20 cellular contexts compared by ENCODE assay signal in genomic region chr12:25058012-25058411, GRCh38.
DNase-seq lines count a peak whose midpoint lies in the region; ATAC-seq, FAIRE-seq and TF ChIP-seq lines count a peak whose summit lies in the region.
"Had no signal": no experiment of that assay in that cellular context is flagged by ENCODE, and none has a peak within 500 bp of the region (broad histone marks: within the 10 kb centered on the region; RNA-seq: fewer than 3 reads in every experiment).

No MANE protein-coding gene starts in this region.

- CTCF ChIA-PET in CD8-positive, alpha-beta memory T cell (lab: Charles Lee): no interaction called here
- CTCF ChIA-PET in naive thymus-derived CD4-positive, alpha-beta T cell (lab: Charles Lee): no interaction called here

- ATAC-seq in naive thymus-derived CD4-positive, alpha-beta T cell: no peak
- no peak for ATAC-seq in GM19463 (IDR thresholded peaks at IDR 0.05; ENCODE audit: unreplicated experiment)
- ATAC-seq: HCT116, Panc1 had no signal

- H3K9me3 ChIP-seq in CD8-positive, alpha-beta memory T cell (ENCODE audit: low read length): no peaks in the 10 kb centered on the region
- H3K9me3 ChIP-seq in SU-DHL-6 (ENCODE audit: insufficient read depth, low read length): no peaks in the 10 kb centered on the region
- no peaks in the 10 kb centered on the region for H3K9me3 ChIP-seq in naive thymus-derived CD4-positive, alpha-beta T cell (ENCODE audit: control insufficient read depth in 2 of 3, low read length in 3 of 3)
- H3K9me3 ChIP-seq: esophagus squamous epithelium had no signal

- H3K27me3 ChIP-seq in CD8-positive, alpha-beta memory T cell (ENCODE audit: insufficient read depth, low read length, poor library complexity, severe bottlenecking): no peaks in the 10 kb centered on the region
- no peaks in the 10 kb centered on the region for H3K27me3 ChIP-seq in SU-DHL-6 (ENCODE audit: low read length)
- no peaks in the 10 kb centered on the region for H3K27me3 ChIP-seq in naive thymus-derived CD4-positive, alpha-beta T cell (ENCODE audit: control insufficient read depth in 2 of 2, insufficient read depth in 2 of 2, low read length in 2 of 2)
- H3K27me3 ChIP-seq: esophagus squamous epithelium had no signal

- H3K36me3 Mint-ChIP-seq in CD8-positive, alpha-beta memory T cell: peaks cover 0 to 26% (median 8%) of the 10 kb centered on the region in 3 donors
- H3K36me3 Mint-ChIP-seq in naive thymus-derived CD4-positive, alpha-beta T cell: peaks cover 0 to 22% (median 10%) of the 10 kb centered on the region in 5 donors

- no peak overlapping the region for H3K27ac ChIP-seq in CD8-positive, alpha-beta memory T cell (ENCODE audit: low read depth, low read length)
- H3K27ac ChIP-seq in SU-DHL-6 (ENCODE audit: low read depth, low read length): peak overlapping the region; percentile 99
- no peak overlapping the region for H3K27ac ChIP-seq in naive thymus-derived CD4-positive, alpha-beta T cell (ENCODE audit: low read depth, low read length)
- H3K27ac ChIP-seq: esophagus squamous epithelium had no signal

- H3K9me2 ChIP-seq in SU-DHL-6 (replicated peaks; ENCODE audit: insufficient read depth, low read length): no peaks in the 10 kb centered on the region

- H3K4me3 ChIP-seq in CD8-positive, alpha-beta memory T cell (ENCODE audit: low read length): no peak overlapping the region
- H3K4me3 ChIP-seq in SU-DHL-6 (ENCODE audit: insufficient read depth, low read length, poor library complexity, severe bottlenecking): peak overlapping the region; percentile 96
- peak overlapping the region; percentile 6 for H3K4me3 ChIP-seq in naive thymus-derived CD4-positive, alpha-beta T cell (ENCODE audit: low read length)
- H3K4me3 ChIP-seq: esophagus squamous epithelium had no signal

- H4K20me1 ChIP-seq in SU-DHL-6 (ENCODE audit: low read depth, low read length): peaks cover 33% of the 10 kb centered on the region

- H3K9ac ChIP-seq in SU-DHL-6 (ENCODE audit: low read length): peak overlapping the region; percentile 83

- no peaks in the 10 kb centered on the region for H3K27me3 Mint-ChIP-seq in CD8-positive, alpha-beta memory T cell
- H3K27me3 Mint-ChIP-seq in naive thymus-derived CD4-positive, alpha-beta T cell: no peaks in the 10 kb centered on the region

- intact Hi-C loops in naive thymus-derived CD4-positive, alpha-beta T cell (cut with micrococcal nuclease): no loop called here

- peak overlapping the region; percentile 13 to 70 (median 65) for H3K4me3 Mint-ChIP-seq in CD8-positive, alpha-beta memory T cell
- H3K4me3 Mint-ChIP-seq in naive thymus-derived CD4-positive, alpha-beta T cell: peak overlapping the region; percentile 2 to 90 (median 62)
- H3K4me3 Mint-ChIP-seq: nephron progenitor cell had no signal

- peaks cover 46% of the 10 kb centered on the region for H3K4me1 ChIP-seq in CD8-positive, alpha-beta memory T cell (ENCODE audit: insufficient read depth, low read length)
- peaks cover 9 to 29% of the 10 kb centered on the region in 2 donors for H3K4me1 ChIP-seq in naive thymus-derived CD4-positive, alpha-beta T cell (ENCODE audit: control insufficient read depth in 2 of 2, insufficient read depth in 2 of 2, low read length in 2 of 2)

- no peak for TF ChIP-seq CTCF in SU-DHL-6 (IDR thresholded peaks at IDR 0.05; ENCODE audit: insufficient read depth, low read length, poor library complexity, severe bottlenecking)

- H3F3A ChIP-seq in SU-DHL-6 (ENCODE audit: insufficient read depth): peaks cover 92% of the 10 kb centered on the region

- H3K4me1 Mint-ChIP-seq in CD8-positive, alpha-beta memory T cell: peaks cover 51 to 79% (median 73%) of the 10 kb centered on the region in 3 donors
- peaks cover 35 to 84% (median 65%) of the 10 kb centered on the region in 7 donors for H3K4me1 Mint-ChIP-seq in naive thymus-derived CD4-positive, alpha-beta T cell
- H3K4me1 Mint-ChIP-seq: nephron progenitor cell had no signal

- DNase-seq in CD8-positive, alpha-beta memory T cell: no peak
- DNase-seq in GM12891 (ENCODE audit: insufficient read length, low spot score): no peak
- no peak for DNase-seq in naive thymus-derived CD4-positive, alpha-beta T cell
- no peak for DNase-seq in NCI-H774 (lab: John Stamatoyannopoulos, UW)
- DNase-seq in NCI-H146 (lab: John Stamatoyannopoulos, UW): no peak
- no peak for DNase-seq in stimulated activated CD4-positive, alpha-beta T cell treated with anti-CD3 and anti-CD28 coated beads, Interleukin-15, amount 100 ng/mL, for 24 hours
- DNase-seq: activated CD4-positive, alpha-beta T cell treated with anti-CD3 and anti-CD28 coated beads for 1 hour; effector memory CD4-positive, alpha-beta T cell; esophagus squamous epithelium; kidney glomerular epithelial cell; mesendoderm; NCI-H1092; nephron progenitor cell; stimulated activated CD4-positive, alpha-beta T cell treated with anti-CD3 and anti-CD28 coated beads, Interleukin-2, amount 100 ng/mL, for 48 hours; T1000 had no signal

- H3K9me3 Mint-ChIP-seq in CD8-positive, alpha-beta memory T cell: no peaks in the 10 kb centered on the region
- H3K9me3 Mint-ChIP-seq in naive thymus-derived CD4-positive, alpha-beta T cell: no peaks in the 10 kb centered on the region
- H3K9me3 Mint-ChIP-seq: nephron progenitor cell had no signal

- no peak for TF ChIP-seq POLR2A in GM12891 (IDR thresholded peaks at IDR 0.05; ENCODE audit: low read depth, low read length)

- peaks cover 100% of the 10 kb centered on the region for H3K79me2 ChIP-seq in SU-DHL-6 (ENCODE audit: insufficient read depth, low read length)

- POLR2A ChIA-PET in CD8-positive, alpha-beta memory T cell (lab: Charles Lee): no interaction called here
- POLR2A ChIA-PET in naive thymus-derived CD4-positive, alpha-beta T cell (lab: Charles Lee): interaction anchor here (0.9 to 1.0 kb wide), 2 partner anchors 11 to 25 kb away, joined by 3 to 5 read pairs; no protein-coding TSS in a partner anchor

- H2AFZ ChIP-seq in SU-DHL-6 (ENCODE audit: low read depth, low read length, severe bottlenecking): no peak overlapping the region

- H3K27ac Mint-ChIP-seq in CD8-positive, alpha-beta memory T cell: peak overlapping the region in 2 of 8 donors; percentile 14 to 52
- peak overlapping the region in 6 of 9 donors; percentile 10 to 95 (median 24) for H3K27ac Mint-ChIP-seq in naive thymus-derived CD4-positive, alpha-beta T cell
- H3K27ac Mint-ChIP-seq: nephron progenitor cell had no signal

- peak; percentile 71 for FAIRE-seq in GM12891 (lab: Jason Lieb, UNC)
- FAIRE-seq: astrocyte had no signal

- H3K4me2 ChIP-seq in SU-DHL-6 (ENCODE audit: low read depth, low read length, poor library complexity, severe bottlenecking): peak overlapping the region; percentile 99

- no peaks in the 10 kb centered on the region for H3K36me3 ChIP-seq in CD8-positive, alpha-beta memory T cell (ENCODE audit: insufficient read depth, low read length)
- peaks cover 83% of the 10 kb centered on the region for H3K36me3 ChIP-seq in SU-DHL-6 (ENCODE audit: low read length)
- H3K36me3 ChIP-seq in naive thymus-derived CD4-positive, alpha-beta T cell (ENCODE audit: control insufficient read depth in 2 of 3, insufficient read depth in 3 of 3, low read length in 3 of 3): no peaks in the 10 kb centered on the region
- H3K36me3 ChIP-seq: esophagus squamous epithelium had no signal

TF ChIP-seq in GM12891, 5 proteins besides CTCF, POLR2A, EP300 and RAD21:
- no peak for TF ChIP-seq POLR2AphosphoS5 (IDR thresholded peaks at IDR 0.05; ENCODE audit: low read depth, low read length)
- TF ChIP-seq PAX5 (IDR thresholded peaks at IDR 0.05; ENCODE audit: insufficient read depth, low read length, severe bottlenecking): no peak
- TF ChIP-seq TAF1 (IDR thresholded peaks at IDR 0.05; ENCODE audit: low read depth, low read length): no peak
TF ChIP-seq in GM12891: peak in this region for 0.
